In the genomic region with DNA sequence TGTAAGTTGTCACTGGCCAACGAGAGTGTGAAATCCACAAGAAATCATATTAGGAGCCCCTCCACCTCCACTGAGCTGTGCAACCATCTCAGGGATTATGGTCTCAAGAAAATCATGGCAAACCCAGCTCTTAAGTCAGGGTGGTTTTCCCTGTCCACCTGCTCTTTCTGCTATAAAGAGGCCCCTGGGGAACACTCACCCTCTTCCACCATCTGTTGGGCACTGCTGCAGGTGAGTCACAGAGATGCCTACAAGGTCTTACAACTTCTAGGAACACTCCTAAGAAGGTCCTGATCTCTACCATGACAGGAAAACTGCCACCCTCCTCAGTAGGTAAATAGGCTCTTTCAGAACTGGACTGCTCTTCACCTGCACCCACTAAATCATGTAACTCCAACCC, we compare ENCODE assay signal across 14 cellular contexts.
DNase-seq lines count a peak whose midpoint lies in the region; TF ChIP-seq lines count a peak whose summit lies in the region.
"Had no signal": no experiment of that assay in that cellular context is flagged by ENCODE, and none has a peak within 500 bp of the region (broad histone marks: within the 10 kb centered on the region; RNA-seq: fewer than 3 reads in every experiment).

No MANE protein-coding gene starts in this region.

- intact Hi-C loops in activated CD4-positive, alpha-beta T cell treated with anti-CD3 and anti-CD28 coated beads, Interleukin-2, amount 10 ng/mL, durations not matched to agents 24 days and 14 days (cut with micrococcal nuclease) = no loop called here

- peaks cover 73% of the 10 kb centered on the region for H3K4me1 ChIP-seq in SJCRH30
- no peaks in the 10 kb centered on the region for H3K4me1 ChIP-seq in BE2C

- H3K4me3 ChIP-seq in SJCRH30 = no peak overlapping the region
- no peak overlapping the region for H3K4me3 ChIP-seq in BE2C (ENCODE audit: low read depth, low read length)
- H3K4me3 ChIP-seq: PC-9 had no signal

- H3K9me3 Mint-ChIP-seq in activated CD4-positive, alpha-beta T cell treated with anti-CD3 and anti-CD28 coated beads, Interleukin-2, amount 10 ng/mL, durations not matched to agents 24 days and 14 days = no peaks in the 10 kb centered on the region
- H3K9me3 Mint-ChIP-seq: H9 had no signal

- H3K36me3 ChIP-seq in SJCRH30 (no peaks in the 10 kb centered on the region), BE2C (no peaks in the 10 kb centered on the region)

- peak; percentile 23 for DNase-seq in NCI-H146 (lab: John Stamatoyannopoulos, UW)
- DNase-seq in NCI-H146 treated with DMSO at 0.1 percent for 48 hours (lab: John Stamatoyannopoulos, UW; ENCODE audit: unreplicated experiment) = no peak
- DNase-seq in DMS 273 (lab: John Stamatoyannopoulos, UW; ENCODE audit: unreplicated experiment) = peak; percentile 47
- DNase-seq in NCI-H2171 (lab: John Stamatoyannopoulos, UW) = peak; percentile 49
- DNase-seq in SJCRH30 = peak; percentile 66 to 86
- DNase-seq in activated CD4-positive, alpha-beta T cell treated with anti-CD3 and anti-CD28 coated beads, Interleukin-2, amount 10 ng/mL, durations not matched to agents 24 days and 14 days = no peak
- DNase-seq in NCI-H2227 (lab: John Stamatoyannopoulos, UW; ENCODE audit: unreplicated experiment) = no peak
- DNase-seq in BE2C = no peak
- DNase-seq: C1 segment of cervical spinal cord, DMS153, H9, NCI-H2029 treated with DMSO at 0.1 percent for 48 hours, PC-9, SW 1271 had no signal

- no peak overlapping the region for H3K4me3 Mint-ChIP-seq in activated CD4-positive, alpha-beta T cell treated with anti-CD3 and anti-CD28 coated beads, Interleukin-2, amount 10 ng/mL, durations not matched to agents 24 days and 14 days
- H3K4me3 Mint-ChIP-seq: H9 had no signal

- no peak for TF ChIP-seq CTCF in BE2C (IDR thresholded peaks at IDR 0.05; ENCODE audit: low read depth, low read length)

- H3K27ac ChIP-seq in SJCRH30 = peak overlapping the region; percentile 97
- H3K27ac ChIP-seq: PC-9 had no signal

- peaks cover 8% of the 10 kb centered on the region for H3K27me3 Mint-ChIP-seq in activated CD4-positive, alpha-beta T cell treated with anti-CD3 and anti-CD28 coated beads, Interleukin-2, amount 10 ng/mL, durations not matched to agents 24 days and 14 days

- no peaks in the 10 kb centered on the region for H3K4me1 Mint-ChIP-seq in activated CD4-positive, alpha-beta T cell treated with anti-CD3 and anti-CD28 coated beads, Interleukin-2, amount 10 ng/mL, durations not matched to agents 24 days and 14 days

- H3K27me3 ChIP-seq in SJCRH30 (no peaks in the 10 kb centered on the region), BE2C (peaks cover 13% of the 10 kb centered on the region)

- H3K27ac Mint-ChIP-seq in activated CD4-positive, alpha-beta T cell treated with anti-CD3 and anti-CD28 coated beads, Interleukin-2, amount 10 ng/mL, durations not matched to agents 24 days and 14 days = no peak overlapping the region
- H3K27ac Mint-ChIP-seq: H9 had no signal

- no peaks in the 10 kb centered on the region for H3K36me3 Mint-ChIP-seq in activated CD4-positive, alpha-beta T cell treated with anti-CD3 and anti-CD28 coated beads, Interleukin-2, amount 10 ng/mL, durations not matched to agents 24 days and 14 days (ENCODE audit: low read depth)

- no peaks in the 10 kb centered on the region for H3K9me3 ChIP-seq in SJCRH30 (replicated peaks)
- no peaks in the 10 kb centered on the region for H3K9me3 ChIP-seq in BE2C

Comparison
In these comparisons a context has a peak if more than half of its experiments do, and no peak if none do; other contexts are left out.
1. DNase-seq: peak in NCI-H146 (single experiment), DMS 273 (single experiment), NCI-H2171 (single experiment) and SJCRH30 (2 of 2); none in NCI-H146 treated with DMSO at 0.1 percent for 48 hours (single experiment), activated CD4-positive, alpha-beta T cell treated with anti-CD3 and anti-CD28 coated beads, Interleukin-2, amount 10 ng/mL, durations not matched to agents 24 days and 14 days (single experiment), NCI-H2227 (single experiment) and BE2C (single experiment).